ENCODE assay signal across 26 cellular contexts in genomic region chr1:168735987-168736386, GRCh38. TPM values are rescaled to one million over a fixed set of nuclear protein-coding genes. Genes with fewer than 3 reads are reported as not detected.
A peak's percentile ranks its signal among the peaks of the same experiment; 100 is the strongest.
DNase-seq lines count a peak whose midpoint lies in the region; ATAC-seq lines count a peak whose summit lies in the region.
"Had no signal": no experiment of that assay in that cellular context is flagged by ENCODE, and none has a peak within 500 bp of the region (broad histone marks: within the 10 kb centered on the region; RNA-seq: fewer than 3 reads in every experiment).

No MANE protein-coding gene starts in this region.

- peak; percentile 45 for DNase-seq in H4 (ENCODE audit: low spot score)
- DNase-seq: 8988T; ACHN; AML-193; BE2C; C1 segment of cervical spinal cord; Caco-2; Calu3; CD4-positive, alpha-beta memory T cell; CD4-positive, alpha-beta T cell; CD4-positive, CD25-positive, alpha-beta regulatory T cell; CD8-positive, alpha-beta memory T cell; CD8-positive, alpha-beta T cell; COR-L47; DMS 273 treated with DMSO at 0.1 percent for 48 hours; DMS153; DMS53; DMS79; DMS79 treated with DMSO at 0.1 percent for 48 hours; DND-41; EL had no signal

- no peak for ATAC-seq in GM18868 (IDR thresholded peaks at IDR 0.05; ENCODE audit: unreplicated experiment)
- ATAC-seq: A549; CD8-positive, alpha-beta T cell had no signal

RNA-seq across cellular contexts. Expression of gene DPT, which starts 7.0 kb away (rescaled TPM):
- total RNA-seq in H4 (2014; rRNA removed; shearing (Covaris generic)), result 0.15 TPM in 1 of 2 replicates, not detected in the other
- total RNA-seq: A172; A673; B cell; Caco-2; Calu3; CD4-positive, alpha-beta memory T cell; CD4-positive, alpha-beta T cell; CD4-positive, CD25-positive, alpha-beta regulatory T cell; CD8-positive, alpha-beta memory T cell; CD8-positive, alpha-beta T cell had no signal
